ENCODE assay signal across 12 cellular contexts in the genomic region with DNA sequence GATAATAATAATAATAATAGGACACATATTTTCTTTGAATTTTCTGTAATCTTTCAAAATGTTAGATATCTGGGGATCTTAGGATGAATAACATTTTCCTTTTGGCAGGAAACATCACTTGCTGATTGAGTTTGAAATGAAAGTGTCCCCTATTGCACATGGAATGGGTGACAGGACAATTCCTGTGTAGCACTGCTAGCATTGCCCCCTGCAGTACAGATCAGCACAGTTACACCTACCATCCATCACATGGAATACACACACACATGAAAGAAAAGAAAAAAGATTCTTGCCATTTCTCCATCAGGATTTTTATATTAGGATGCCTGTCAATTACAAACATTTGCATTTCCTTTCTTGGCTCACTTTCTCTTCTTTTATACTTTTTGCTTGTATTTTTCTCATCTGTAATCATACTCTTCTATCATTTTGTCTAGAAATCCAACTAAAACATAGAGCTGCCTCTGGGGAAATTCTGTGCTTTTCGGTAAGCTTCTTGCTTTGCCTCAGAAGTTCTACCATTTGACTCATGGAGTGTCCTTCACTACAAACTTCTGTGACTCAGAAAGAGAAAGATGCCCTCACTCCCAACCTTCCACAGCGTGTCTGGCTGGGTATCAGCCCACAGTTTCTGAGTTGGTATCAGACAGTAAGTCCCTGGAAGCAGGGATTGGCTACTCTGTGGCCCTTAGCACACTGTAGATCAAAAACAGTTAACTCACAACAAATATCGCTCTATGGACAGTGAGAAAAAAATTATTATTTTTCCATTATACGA.
DNase-seq lines count a peak whose midpoint lies in the region; ATAC-seq and TF ChIP-seq lines count a peak whose summit lies in the region.
"Had no signal": no experiment of that assay in that cellular context is flagged by ENCODE, and none has a peak within 500 bp of the region (broad histone marks: within the 10 kb centered on the region; RNA-seq: fewer than 3 reads in every experiment).

No MANE protein-coding gene starts in this region.

- no peak overlapping the region for H3K27ac Mint-ChIP-seq in osteocyte (ENCODE audit: unreplicated experiment)
- H3K27ac Mint-ChIP-seq: activated naive CD8-positive, alpha-beta T cell treated with anti-CD3 and anti-CD28 coated beads, Interleukin-2, amount 10 ng/mL, durations not matched to agents 7 days and 5 days; memory B cell had no signal

- H3K4me3 Mint-ChIP-seq in osteocyte (ENCODE audit: unreplicated experiment) = no peak overlapping the region
- H3K4me3 Mint-ChIP-seq: activated naive CD8-positive, alpha-beta T cell treated with anti-CD3 and anti-CD28 coated beads, Interleukin-2, amount 10 ng/mL, durations not matched to agents 7 days and 5 days; memory B cell had no signal

- H3K36me3 Mint-ChIP-seq in osteocyte (ENCODE audit: unreplicated experiment) = no peaks in the 10 kb centered on the region
- H3K36me3 Mint-ChIP-seq: activated naive CD8-positive, alpha-beta T cell treated with anti-CD3 and anti-CD28 coated beads, Interleukin-2, amount 10 ng/mL, durations not matched to agents 7 days and 5 days; memory B cell had no signal

- H3K9me3 Mint-ChIP-seq in osteocyte (ENCODE audit: unreplicated experiment) = peaks cover 10% of the 10 kb centered on the region

- H3K36me3 ChIP-seq in GM06990 (ENCODE audit: control insufficient read depth, insufficient read depth, low read length) = no peaks in the 10 kb centered on the region
- H3K36me3 ChIP-seq: transverse colon had no signal

- peak; percentile 43 for DNase-seq in GM06990 (ENCODE audit: extremely low read depth, insufficient read length)
- DNase-seq in fibroblast of peridontal ligament (ENCODE audit: extremely low read depth) = peak; percentile 43
- DNase-seq in osteocyte (ENCODE audit: extremely low spot score, unreplicated experiment) = no peak
- DNase-seq in SIG-M5 (lab: John Stamatoyannopoulos, UW) = no peak
- DNase-seq: activated naive CD8-positive, alpha-beta T cell treated with anti-CD3 and anti-CD28 coated beads, Interleukin-2, amount 10 ng/mL, durations not matched to agents 7 days and 5 days; NCI-H524; transverse colon had no signal

- no peak overlapping the region for H3K4me3 ChIP-seq in GM06990 (replicated peaks; ENCODE audit: low read depth, low read length)
- H3K4me3 ChIP-seq: transverse colon had no signal

- H3K27me3 Mint-ChIP-seq in osteocyte (ENCODE audit: unreplicated experiment) = no peaks in the 10 kb centered on the region
- H3K27me3 Mint-ChIP-seq: activated naive CD8-positive, alpha-beta T cell treated with anti-CD3 and anti-CD28 coated beads, Interleukin-2, amount 10 ng/mL, durations not matched to agents 7 days and 5 days; memory B cell had no signal

- H3K4me1 Mint-ChIP-seq in osteocyte (ENCODE audit: unreplicated experiment) = peaks cover 17% of the 10 kb centered on the region
- H3K4me1 Mint-ChIP-seq: memory B cell had no signal

- ATAC-seq in GM21390 (IDR thresholded peaks at IDR 0.05; ENCODE audit: unreplicated experiment) (peak; percentile 59), HG03565 (IDR thresholded peaks at IDR 0.05; ENCODE audit: unreplicated experiment) (peak; percentile 71), GM19324 (IDR thresholded peaks at IDR 0.05; ENCODE audit: low FRiP score, unreplicated experiment) (no peak), HG03139 (IDR thresholded peaks at IDR 0.05; ENCODE audit: unreplicated experiment) (no peak)

- H3K27me3 ChIP-seq in GM06990 (replicated peaks; ENCODE audit: control insufficient read depth, insufficient read depth, low read length) = no peaks in the 10 kb centered on the region
- H3K27me3 ChIP-seq: transverse colon had no signal

- TF ChIP-seq CTCF in GM06990 (IDR thresholded peaks at IDR 0.05; ENCODE audit: insufficient read depth, low read length, poor library complexity, severe bottlenecking) (no peak), osteocyte (IDR thresholded peaks at IDR 0.05) (no peak)

Comparison
In these comparisons a context has a peak if more than half of its experiments do, and no peak if none do; other contexts are left out.
1. DNase-seq: peak in GM06990 (single experiment) and fibroblast of peridontal ligament (single experiment); none in osteocyte (single experiment) and SIG-M5 (single experiment).
2. ATAC-seq: peak in GM21390 (single experiment) and HG03565 (single experiment); none in GM19324 (single experiment) and HG03139 (single experiment).